ENCODE assay signal across 19 cellular contexts in genomic region chr6:42696526-42697267, GRCh38. TPM values are rescaled to one million over a fixed set of nuclear protein-coding genes. Genes with fewer than 3 reads are reported as not detected.
A peak's percentile ranks its signal among the peaks of the same experiment; 100 is the strongest.
DNase-seq lines count a peak whose midpoint lies in the region; ATAC-seq, FAIRE-seq and TF ChIP-seq lines count a peak whose summit lies in the region.
"Had no signal": no experiment of that assay in that cellular context is flagged by ENCODE, and none has a peak within 500 bp of the region (broad histone marks: within the 10 kb centered on the region; RNA-seq: fewer than 3 reads in every experiment).

No MANE protein-coding gene starts in this region.

- H3K9me3 Mint-ChIP-seq in activated naive CD8-positive, alpha-beta T cell (ENCODE audit: low read depth) = no peaks in the 10 kb centered on the region
- H3K9me3 Mint-ChIP-seq in activated naive CD8-positive, alpha-beta T cell treated with anti-CD3 and anti-CD28 coated beads, Interleukin-2, amount 50 U/mL, for 24 hours = no peaks in the 10 kb centered on the region
- H3K9me3 Mint-ChIP-seq in T-cell = no peaks in the 10 kb centered on the region
- H3K9me3 Mint-ChIP-seq: activated CD4-positive, alpha-beta memory T cell treated with anti-CD3 and anti-CD28 coated beads for 36 hours; natural killer cell treated with Interleukin-12 subunit alpha and Interleukin-12 subunit beta and Interleukin-15 and Interleukin-18, amount 100 ng/mL, for 72 hours had no signal

- H3K4me1 ChIP-seq in mucosa of descending colon (ENCODE audit: low read depth) (no peaks in the 10 kb centered on the region), transverse colon (peaks cover 0 to 5% (median 0%) of the 10 kb centered on the region in 4 donors), kidney (ENCODE audit: control insufficient read depth in 1 of 2, insufficient read depth in 1 of 2, low read depth in 1 of 2, low read length in 2 of 2) (no peaks in the 10 kb centered on the region)

- H3K4me3 ChIP-seq in mucosa of descending colon = no peak overlapping the region
- no peak overlapping the region for H3K4me3 ChIP-seq in transverse colon
- no peak overlapping the region for H3K4me3 ChIP-seq in kidney (ENCODE audit: low read length in 2 of 2)
- H3K4me3 ChIP-seq: skin epidermis, tibial nerve had no signal

- H3K27ac Mint-ChIP-seq in activated naive CD8-positive, alpha-beta T cell = peak overlapping the region; percentile 9
- H3K27ac Mint-ChIP-seq in activated naive CD8-positive, alpha-beta T cell treated with anti-CD3 and anti-CD28 coated beads, Interleukin-2, amount 50 U/mL, for 24 hours = no peak overlapping the region
- H3K27ac Mint-ChIP-seq in T-cell = peak overlapping the region in 1 of 2 donors; percentile 39
- H3K27ac Mint-ChIP-seq: activated CD4-positive, alpha-beta memory T cell treated with anti-CD3 and anti-CD28 coated beads for 36 hours; natural killer cell treated with Interleukin-12 subunit alpha and Interleukin-12 subunit beta and Interleukin-15 and Interleukin-18, amount 100 ng/mL, for 72 hours had no signal

- no peak for DNase-seq in activated naive CD8-positive, alpha-beta T cell treated with anti-CD3 and anti-CD28 coated beads, Interleukin-2, amount 50 U/mL, for 24 hours
- DNase-seq in dedifferentiated amniotic fluid mesenchymal stem cell (ENCODE audit: extremely low spot score) = peak; percentile 63
- DNase-seq in mucosa of descending colon = peak in 1 of 3 donors; percentile 21
- DNase-seq in transverse colon = peak; percentile 18
- DNase-seq in T-cell = no peak
- DNase-seq in kidney = no peak
- DNase-seq in SKM-1 treated with dmso at 0.1 percent for 144 hours (lab: John Stamatoyannopoulos, UW; ENCODE audit: unreplicated experiment) = no peak
- DNase-seq: activated CD4-positive, alpha-beta memory T cell treated with anti-CD3 and anti-CD28 coated beads for 36 hours; activated gamma-delta T cell treated with Interleukin-2 at 50 U/mL for 16 hours; cerebellar nuclear complex; NCI-H1436 treated with DMSO at 0.1 percent for 48 hours; NCI-H526 treated with DMSO at 0.1 percent for 48 hours; T-helper 9 cell had no signal

- in situ Hi-C loops in transverse colon (cut with MboI; ENCODE audit: low pct_ligation_motif_present in 1 of 4, low pct_unique_long_range_greater_than_20kb in 1 of 4, low sequenced_read_pairs in 3 of 4) = no loop called here

- no peak for TF ChIP-seq EP300 in transverse colon (IDR thresholded peaks at IDR 0.05; ENCODE audit: low read depth)

- 70 to 76% methylated on average over 2 to 7 of the region's 7 CpGs for WGBS in transverse colon (ENCODE audit: low coverage in 1 of 2), 2 donors

- no peaks in the 10 kb centered on the region for H3K36me3 ChIP-seq in mucosa of descending colon (ENCODE audit: low read depth)
- H3K36me3 ChIP-seq in transverse colon = peaks cover 0 to 22% (median 8%) of the 10 kb centered on the region in 4 donors
- H3K36me3 ChIP-seq in kidney (ENCODE audit: control insufficient read depth in 1 of 2, insufficient read depth in 2 of 2, low read length in 2 of 2) = peaks cover 6 to 7% of the 10 kb centered on the region in 2 donors

- CTCF ChIA-PET in T-cell (lab: Charles Lee) = interaction anchor here in 1 of 2 donors (0.6 kb wide), 1 partner anchor 20 kb away, joined by 7 read pairs; no protein-coding TSS in a partner anchor

- H3K4me3 Mint-ChIP-seq in activated naive CD8-positive, alpha-beta T cell = no peak overlapping the region
- H3K4me3 Mint-ChIP-seq in activated naive CD8-positive, alpha-beta T cell treated with anti-CD3 and anti-CD28 coated beads, Interleukin-2, amount 50 U/mL, for 24 hours = no peak overlapping the region
- H3K4me3 Mint-ChIP-seq in T-cell = no peak overlapping the region
- H3K4me3 Mint-ChIP-seq: activated CD4-positive, alpha-beta memory T cell treated with anti-CD3 and anti-CD28 coated beads for 36 hours; natural killer cell treated with Interleukin-12 subunit alpha and Interleukin-12 subunit beta and Interleukin-15 and Interleukin-18, amount 100 ng/mL, for 72 hours had no signal

- H3K27ac ChIP-seq in transverse colon (peak overlapping the region; percentile 22 to 46 (median 34)), kidney (ENCODE audit: low read depth in 2 of 2, low read length in 2 of 2) (no peak overlapping the region)
- H3K27ac ChIP-seq: epithelial cell of prostate, tibial nerve had no signal

- H3K27me3 Mint-ChIP-seq in activated naive CD8-positive, alpha-beta T cell = no peaks in the 10 kb centered on the region
- no peaks in the 10 kb centered on the region for H3K27me3 Mint-ChIP-seq in activated naive CD8-positive, alpha-beta T cell treated with anti-CD3 and anti-CD28 coated beads, Interleukin-2, amount 50 U/mL, for 24 hours
- H3K27me3 Mint-ChIP-seq in T-cell = no peaks in the 10 kb centered on the region
- H3K27me3 Mint-ChIP-seq: activated CD4-positive, alpha-beta memory T cell treated with anti-CD3 and anti-CD28 coated beads for 36 hours; natural killer cell treated with Interleukin-12 subunit alpha and Interleukin-12 subunit beta and Interleukin-15 and Interleukin-18, amount 100 ng/mL, for 72 hours had no signal

- H3K36me3 Mint-ChIP-seq in activated naive CD8-positive, alpha-beta T cell = peaks cover 11% of the 10 kb centered on the region
- peaks cover 20% of the 10 kb centered on the region for H3K36me3 Mint-ChIP-seq in activated naive CD8-positive, alpha-beta T cell treated with anti-CD3 and anti-CD28 coated beads, Interleukin-2, amount 50 U/mL, for 24 hours (ENCODE audit: low read depth)
- peaks cover 7% of the 10 kb centered on the region for H3K36me3 Mint-ChIP-seq in T-cell
- H3K36me3 Mint-ChIP-seq: natural killer cell treated with Interleukin-12 subunit alpha and Interleukin-12 subunit beta and Interleukin-15 and Interleukin-18, amount 100 ng/mL, for 72 hours had no signal

- H3K4me1 Mint-ChIP-seq in activated naive CD8-positive, alpha-beta T cell (ENCODE audit: low read depth) = peaks cover 34% of the 10 kb centered on the region
- H3K4me1 Mint-ChIP-seq in activated naive CD8-positive, alpha-beta T cell treated with anti-CD3 and anti-CD28 coated beads, Interleukin-2, amount 50 U/mL, for 24 hours = peaks cover 27% of the 10 kb centered on the region
- peaks cover 28 to 33% (median 29%) of the 10 kb centered on the region in 3 donors for H3K4me1 Mint-ChIP-seq in T-cell

- POLR2A ChIA-PET in T-cell (lab: Charles Lee) = no interaction called here

- no peaks in the 10 kb centered on the region for H3K27me3 ChIP-seq in transverse colon
- H3K27me3 ChIP-seq: tibial nerve had no signal

- ATAC-seq in activated naive CD8-positive, alpha-beta T cell treated with anti-CD3 and anti-CD28 coated beads, Interleukin-2, amount 50 U/mL, for 24 hours = no peak
- ATAC-seq in mucosa of descending colon = peak; percentile 7
- ATAC-seq in T-cell (replicated peaks in 1 of 4) = no peak
- ATAC-seq: natural killer cell treated with Interleukin-12 subunit alpha and Interleukin-12 subunit beta and Interleukin-15 and Interleukin-18, amount 100 ng/mL, for 72 hours had no signal

- no peak for TF ChIP-seq POLR2A in transverse colon (IDR thresholded peaks at IDR 0.05)

- intact Hi-C loops in mucosa of descending colon (cut with DNase I, micrococcal nuclease) (no loop called here), transverse colon (cut with DNase I; ENCODE audit: low total_unique reads) (no loop called here), kidney (cut with DNase I) (no loop called here)

- no peak for FAIRE-seq in kidney (lab: Jason Lieb, UNC)
- FAIRE-seq: D721Med had no signal

- no peaks in the 10 kb centered on the region for H3K9me3 ChIP-seq in mucosa of descending colon
- H3K9me3 ChIP-seq in transverse colon = no peaks in the 10 kb centered on the region
- H3K9me3 ChIP-seq in kidney (ENCODE audit: control insufficient read depth in 1 of 2, low read length in 2 of 2) = no peaks in the 10 kb centered on the region
- H3K9me3 ChIP-seq: tibial nerve had no signal

- TF ChIP-seq CTCF in mucosa of descending colon (IDR thresholded peaks at IDR 0.05) (no peak), transverse colon (IDR thresholded peaks at IDR 0.05) (no peak), kidney (IDR thresholded peaks at IDR 0.05; ENCODE audit: borderline replicate concordance, extremely low read depth, insufficient read depth) (no peak)

- no peak overlapping the region for H3K9ac ChIP-seq in kidney (ENCODE audit: low read length in 2 of 2)

RNA-seq across cellular contexts. Expression of gene PRPH2, which starts 25.7 kb away (rescaled TPM):
- total RNA-seq in mucosa of descending colon (1 to 10 TPM in 1 of 3 donors, under 1 TPM in 2; 0.38 to 3.5 (median 0.72) TPM), transverse colon (1 to 10 TPM in 1 of 4 donors, under 1 TPM in 2, not detected in 1; 0.27 to 1.1 (median 0.32) TPM), T-cell (under 1 TPM in 2 of 5 donors, not detected in 3; 0.12 to 0.13 TPM), kidney (1.6 TPM)
- 0.75 TPM for polyA plus RNA-seq in kidney (ENCODE audit: insufficient read depth, low read depth, low replicate concordance)
- total RNA-seq: activated CD4-positive, alpha-beta memory T cell treated with anti-CD3 and anti-CD28 coated beads for 36 hours had no signal

RNA-seq across cellular contexts. Expression of gene TBCC, which starts 49.2 kb away (rescaled TPM):
- total RNA-seq in mucosa of descending colon (10 to 100 TPM; 22.6 to 35.3 (median 26.6) TPM), transverse colon (10 to 100 TPM in 3 of 4 donors, 1 to 10 TPM in 1; 5.2 to 43.3 (median 27.3) TPM), T-cell (10 to 100 TPM; 56.5 to 74.8 (median 59.4) TPM), kidney (21.2 TPM)
- 17.6 TPM for polyA plus RNA-seq in kidney (ENCODE audit: insufficient read depth, low read depth, low replicate concordance)

Comparison
In these comparisons a context has a peak if more than half of its experiments do, and no peak if none do; other contexts are left out.
1. DNase-seq: peak in dedifferentiated amniotic fluid mesenchymal stem cell (single experiment) and transverse colon (single experiment); none in activated naive CD8-positive, alpha-beta T cell treated with anti-CD3 and anti-CD28 coated beads, Interleukin-2, amount 50 U/mL, for 24 hours (single experiment), T-cell (0 of 34), kidney (single experiment) and SKM-1 treated with dmso at 0.1 percent for 144 hours (single experiment).
2. H3K27ac ChIP-seq: peak in transverse colon (4 of 4); none in kidney (0 of 2).